1 cellular context compared by ENCODE assay signal in genomic region chr1:111214884-111215283, GRCh38.
TF ChIP-seq lines count a peak whose summit lies in the region.

No MANE protein-coding gene starts in this region.

TF ChIP-seq in GM23338, 12 proteins besides CTCF, POLR2A, EP300 and RAD21 (continued from another document):
- TF ChIP-seq REST (IDR thresholded peaks at IDR 0.05; ENCODE audit: unreplicated experiment) (no peak), JUNB (IDR thresholded peaks at IDR 0.05; ENCODE audit: unreplicated experiment) (no peak), CREB1 (CRISPR knock-in tag; IDR thresholded peaks at IDR 0.05; ENCODE audit: low read depth) (no peak), ETS1 (IDR thresholded peaks at IDR 0.05) (no peak), NANOG (IDR thresholded peaks at IDR 0.05; ENCODE audit: borderline replicate concordance) (no peak)
